ENCODE assay signal across 9 cellular contexts in genomic region chr16:85659805-85660511, GRCh38. TPM values are rescaled to one million over a fixed set of nuclear protein-coding genes. Genes with fewer than 3 reads are reported as not detected.
A peak's percentile ranks its signal among the peaks of the same experiment; 100 is the strongest.
DNase-seq lines count a peak whose midpoint lies in the region; ATAC-seq and TF ChIP-seq lines count a peak whose summit lies in the region.
"Had no signal": no experiment of that assay in that cellular context is flagged by ENCODE, and none has a peak within 500 bp of the region (broad histone marks: within the 10 kb centered on the region; RNA-seq: fewer than 3 reads in every experiment).

No MANE protein-coding gene starts in this region.

- H3K27me3 Mint-ChIP-seq in activated naive CD8-positive, alpha-beta T cell treated with anti-CD3 and anti-CD28 coated beads, Interleukin-2, amount 10 ng/mL, durations not matched to agents 7 days and 5 days: no peaks in the 10 kb centered on the region

- TF ChIP-seq EP300 in SK-N-SH (IDR thresholded peaks at IDR 0.05; ENCODE audit: borderline replicate concordance in 1 of 2, low read depth in 1 of 2, low read length in 1 of 2) (no peak), sigmoid colon (IDR thresholded peaks at IDR 0.05) (no peak)

- H3K79me2 ChIP-seq in SK-N-SH (ENCODE audit: insufficient read depth): no peaks in the 10 kb centered on the region

- TF ChIP-seq RAD21 in SK-N-SH (IDR thresholded peaks at IDR 0.05; ENCODE audit: low read length): peak; percentile 77

- H3K9ac ChIP-seq in SK-N-SH: no peak overlapping the region

- H4K20me1 ChIP-seq in SK-N-SH (ENCODE audit: insufficient read depth): peaks cover 12% of the 10 kb centered on the region

- H3F3A ChIP-seq in SK-N-SH (replicated peaks; ENCODE audit: insufficient read depth): no peaks in the 10 kb centered on the region

- H3K4me1 Mint-ChIP-seq in activated naive CD8-positive, alpha-beta T cell treated with anti-CD3 and anti-CD28 coated beads, Interleukin-2, amount 10 ng/mL, durations not matched to agents 7 days and 5 days: no peaks in the 10 kb centered on the region

- no peak for TF ChIP-seq POLR2A in sigmoid colon (IDR thresholded peaks at IDR 0.05)

- DNase-seq in COLO829 (ENCODE audit: low spot score): peak; percentile 73
- DNase-seq in HK-2 (ENCODE audit: unreplicated experiment): peak; percentile 73
- peak; percentile 93 for DNase-seq in SK-N-SH
- peak; percentile 80 for DNase-seq in activated naive CD8-positive, alpha-beta T cell treated with anti-CD3 and anti-CD28 coated beads, Interleukin-2, amount 10 ng/mL, durations not matched to agents 7 days and 5 days
- peak; percentile 84 for DNase-seq in cardiac septum (ENCODE audit: low spot score)
- peak; percentile 75 for DNase-seq in sigmoid colon

- H3K9me3 ChIP-seq in SK-N-SH (no peaks in the 10 kb centered on the region), sigmoid colon (no peaks in the 10 kb centered on the region)

- peak; percentile 67 for ATAC-seq in activated naive CD8-positive, alpha-beta T cell treated with anti-CD3 and anti-CD28 coated beads, Interleukin-2, amount 10 ng/mL, durations not matched to agents 7 days and 5 days (ENCODE audit: low read depth)
- ATAC-seq in GM21619 (IDR thresholded peaks at IDR 0.05; ENCODE audit: unreplicated experiment): no peak
- no peak for ATAC-seq in GM18511 (IDR thresholded peaks at IDR 0.05; ENCODE audit: unreplicated experiment)

- H3K27me3 ChIP-seq in SK-N-SH (ENCODE audit: insufficient read depth) (no peaks in the 10 kb centered on the region), sigmoid colon (no peaks in the 10 kb centered on the region)

- H3K4me3 Mint-ChIP-seq in activated naive CD8-positive, alpha-beta T cell treated with anti-CD3 and anti-CD28 coated beads, Interleukin-2, amount 10 ng/mL, durations not matched to agents 7 days and 5 days: no peak overlapping the region

- no peak overlapping the region for H3K4me3 ChIP-seq in SK-N-SH (ENCODE audit: low read depth in 2 of 2, low read length in 1 of 2)
- no peak overlapping the region for H3K4me3 ChIP-seq in sigmoid colon
- H3K4me3 ChIP-seq: SK-N-MC had no signal

- TF ChIP-seq CTCF in SK-N-SH (IDR thresholded peaks at IDR 0.05): peak; percentile 94
- peak; percentile 56 to 79 (median 73) for TF ChIP-seq CTCF in sigmoid colon (IDR thresholded peaks at IDR 0.05)

- H3K9me2 ChIP-seq in SK-N-SH: no peaks in the 10 kb centered on the region

- H3K9me3 Mint-ChIP-seq in activated naive CD8-positive, alpha-beta T cell treated with anti-CD3 and anti-CD28 coated beads, Interleukin-2, amount 10 ng/mL, durations not matched to agents 7 days and 5 days: no peaks in the 10 kb centered on the region

- H3K27ac ChIP-seq in SK-N-SH (ENCODE audit: low read depth in 2 of 2, low read length in 1 of 2) (no peak overlapping the region; a peak in 1 of 4 replicates), sigmoid colon (peak overlapping the region in 2 of 4 donors; percentile 4 to 44)
- H3K27ac ChIP-seq: SK-N-MC had no signal

- CTCF ChIA-PET in SK-N-SH (lab: Yijun Ruan, JAX): interaction anchor here (0.6 to 7.9 kb wide), 24 partner anchors 9 to 604 kb away, joined by 3 to 91 read pairs (median 4); partner anchors contain the start of gene GSE1

- H3K4me1 ChIP-seq in SK-N-SH (ENCODE audit: control insufficient read depth in 1 of 2, insufficient read depth in 2 of 2, low read depth in 1 of 2, low read length in 1 of 2): peaks cover 0 to 36% of the 10 kb centered on the region in 2 experiments; a peak in 1 of 4 replicates
- peaks cover 0 to 13% (median 10%) of the 10 kb centered on the region in 4 donors for H3K4me1 ChIP-seq in sigmoid colon

- peaks cover 10% of the 10 kb centered on the region for H3K36me3 Mint-ChIP-seq in activated naive CD8-positive, alpha-beta T cell treated with anti-CD3 and anti-CD28 coated beads, Interleukin-2, amount 10 ng/mL, durations not matched to agents 7 days and 5 days

- POLR2A ChIA-PET in SK-N-SH (lab: Yijun Ruan, JAX): interaction anchor here (0.7 kb wide), 1 partner anchor 14 kb away, joined by 3 read pairs; no protein-coding TSS in a partner anchor
- POLR2A ChIA-PET in activated naive CD8-positive, alpha-beta T cell treated with anti-CD3 and anti-CD28 coated beads, Interleukin-2, amount 10 ng/mL, durations not matched to agents 7 days and 5 days (lab: Charles Lee): no interaction called here

- 69% methylated on average over 12 of the region's 12 CpGs for WGBS in SK-N-SH (ENCODE audit: low lambda C conversion rate)
- WGBS in sigmoid colon, 2 donors: 68 to 78% methylated on average over 12 of the region's 12 CpGs

- H3K36me3 ChIP-seq in SK-N-SH (replicated peaks in 1 of 2; ENCODE audit: control insufficient read depth in 1 of 2, insufficient read depth in 2 of 2, low read length in 1 of 2) (peaks cover 14 to 89% of the 10 kb centered on the region in 2 experiments), sigmoid colon (peaks cover 53 to 93% (median 72%) of the 10 kb centered on the region in 4 donors)

- no peak overlapping the region for H2AFZ ChIP-seq in SK-N-SH (ENCODE audit: low read depth)

- no peak overlapping the region for H3K4me2 ChIP-seq in SK-N-SH

- no peak overlapping the region for H3K27ac Mint-ChIP-seq in activated naive CD8-positive, alpha-beta T cell treated with anti-CD3 and anti-CD28 coated beads, Interleukin-2, amount 10 ng/mL, durations not matched to agents 7 days and 5 days

- intact Hi-C loops in cardiac septum (cut with DNase I) (loop anchor here (2.0 kb wide), 1 partner anchor 57 kb away; no protein-coding TSS in a partner anchor), sigmoid colon (cut with DNase I) (loop anchor here (5.0 kb wide), 1 partner anchor 57 kb away; no protein-coding TSS in a partner anchor)

TF ChIP-seq in SK-N-SH, 30 proteins besides CTCF, POLR2A, EP300 and RAD21:
- peak; percentile 66 for TF ChIP-seq SMC3 (IDR thresholded peaks at IDR 0.05; ENCODE audit: low read depth, low read length)
- TF ChIP-seq MXI1 (IDR thresholded peaks at IDR 0.05; ENCODE audit: low read depth, low read length): no peak

RNA-seq across cellular contexts. Expression of gene GINS2, which starts 28.8 kb away (rescaled TPM):
- polyA plus RNA-seq in SK-N-SH (2012; rRNA removed): 8.4 and 9.0 TPM in 2 replicates
- 9.0 and 9.3 TPM in 2 replicates for polyA plus RNA-seq in SK-N-SH (2012; cell fraction: cytosol; rRNA removed)
- 3.7 and 4.5 TPM in 2 replicates for polyA plus RNA-seq in SK-N-SH (2012; cell fraction: nucleus; rRNA removed)
- 10 to 100 TPM; 33.4 to 34.2 TPM for total RNA-seq in activated naive CD8-positive, alpha-beta T cell treated with anti-CD3 and anti-CD28 coated beads, Interleukin-2, amount 10 ng/mL, durations not matched to agents 7 days and 5 days
- total RNA-seq in cardiac septum: 0.38 TPM
- total RNA-seq in sigmoid colon: under 1 TPM in 3 of 4 donors, not detected in 1; 0.16 to 0.54 (median 0.36) TPM
- polyA plus RNA-seq in sigmoid colon: 1 to 10 TPM; 1.8 to 9.6 (median 5.3) TPM

RNA-seq across cellular contexts. Expression of gene GSE1, which starts 46.8 kb away (rescaled TPM):
- polyA plus RNA-seq in SK-N-SH (2012; rRNA removed) (22.7 and 26.5 TPM in 2 replicates), sigmoid colon (10 to 100 TPM; 12.0 to 49.5 (median 19.4) TPM)
- polyA plus RNA-seq in SK-N-SH (2012; cell fraction: cytosol; rRNA removed): 18.5 and 22.7 TPM in 2 replicates
- polyA plus RNA-seq in SK-N-SH (2012; cell fraction: nucleus; rRNA removed): 94.0 and 103 TPM in 2 replicates
- 10 to 100 TPM; 60.9 to 62.5 TPM for total RNA-seq in activated naive CD8-positive, alpha-beta T cell treated with anti-CD3 and anti-CD28 coated beads, Interleukin-2, amount 10 ng/mL, durations not matched to agents 7 days and 5 days
- total RNA-seq in cardiac septum (56.4 TPM), sigmoid colon (10 to 100 TPM; 30.8 to 76.7 (median 47.3) TPM)

Comparison
In these comparisons a context has a peak if more than half of its experiments do, and no peak if none do; other contexts are left out.
1. RNA of gene GINS2, which starts 28.8 kb away (total RNA-seq): 33.4 to 34.2 TPM in activated naive CD8-positive, alpha-beta T cell treated with anti-CD3 and anti-CD28 coated beads, Interleukin-2, amount 10 ng/mL, durations not matched to agents 7 days and 5 days; 0.38 TPM in cardiac septum (single experiment) and 0.16 to 0.54 TPM in sigmoid colon; every median in the first group is over 10 times any median in the second.
2. Peak in every context shown above with its lines, with median percentiles within 50 percentile points of each other: DNase-seq.